In the genomic region with DNA sequence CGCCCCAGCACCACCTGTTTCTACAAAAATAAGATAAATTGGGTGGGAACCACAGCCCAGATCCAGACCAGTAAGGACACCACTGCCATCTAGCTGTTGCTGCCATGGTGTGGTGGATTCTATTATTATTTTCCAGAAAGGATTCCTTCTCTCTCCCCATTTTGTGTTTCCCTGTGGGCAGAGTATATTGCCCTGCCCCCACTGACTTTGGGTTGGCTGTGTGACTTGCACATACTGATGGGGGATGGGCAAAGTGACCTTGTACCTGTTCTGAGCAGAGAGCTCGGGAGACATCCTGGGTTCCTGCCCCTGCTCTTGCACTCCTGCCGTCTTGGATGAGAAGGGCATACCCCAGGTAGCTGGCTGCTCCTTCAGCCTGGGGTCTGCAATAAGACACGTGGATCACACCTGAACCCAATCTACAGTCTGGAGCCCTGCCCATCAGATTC, we compare ENCODE assay signal across 9 cellular contexts. TPM values are rescaled to one million over a fixed set of nuclear protein-coding genes. Genes with fewer than 3 reads are reported as not detected.
DNase-seq lines count a peak whose midpoint lies in the region; ATAC-seq and TF ChIP-seq lines count a peak whose summit lies in the region.
"Had no signal": no experiment of that assay in that cellular context is flagged by ENCODE, and none has a peak within 500 bp of the region (broad histone marks: within the 10 kb centered on the region; RNA-seq: fewer than 3 reads in every experiment).

No MANE protein-coding gene starts in this region.

- TF ChIP-seq POLR2A in breast epithelium (IDR thresholded peaks at IDR 0.05) = no peak
- TF ChIP-seq POLR2A in NB4 (IDR thresholded peaks at IDR 0.05; ENCODE audit: extremely low read depth, insufficient read length) = no peak

- H3K4me3 Mint-ChIP-seq in MCF 10A (ENCODE audit: unreplicated experiment) = no peak overlapping the region
- H3K4me3 Mint-ChIP-seq in CD4-positive, alpha-beta memory T cell = no peak overlapping the region
- H3K4me3 Mint-ChIP-seq: stimulated activated naive CD8-positive, alpha-beta T cell treated with anti-CD3 and anti-CD28 coated beads, Interleukin-15, Interleukin-2, amounts not matched to agents 100 ng/mL and 50 ng/mL, for 24 hours had no signal

- ATAC-seq in GM21717 (IDR thresholded peaks at IDR 0.05; ENCODE audit: unreplicated experiment) = no peak

- H3K36me3 Mint-ChIP-seq in MCF 10A (ENCODE audit: insufficient read depth, unreplicated experiment) = no peaks in the 10 kb centered on the region
- H3K36me3 Mint-ChIP-seq in CD4-positive, alpha-beta memory T cell = no peaks in the 10 kb centered on the region

- H3K9me3 Mint-ChIP-seq in MCF 10A (ENCODE audit: unreplicated experiment) = no peaks in the 10 kb centered on the region
- H3K9me3 Mint-ChIP-seq in CD4-positive, alpha-beta memory T cell = no peaks in the 10 kb centered on the region
- H3K9me3 Mint-ChIP-seq: stimulated activated naive CD8-positive, alpha-beta T cell treated with anti-CD3 and anti-CD28 coated beads, Interleukin-15, Interleukin-2, amounts not matched to agents 100 ng/mL and 50 ng/mL, for 24 hours had no signal

- no peaks in the 10 kb centered on the region for H3K27me3 Mint-ChIP-seq in MCF 10A (ENCODE audit: insufficient read depth, unreplicated experiment)
- H3K27me3 Mint-ChIP-seq in CD4-positive, alpha-beta memory T cell = no peaks in the 10 kb centered on the region
- H3K27me3 Mint-ChIP-seq: stimulated activated naive CD8-positive, alpha-beta T cell treated with anti-CD3 and anti-CD28 coated beads, Interleukin-15, Interleukin-2, amounts not matched to agents 100 ng/mL and 50 ng/mL, for 24 hours had no signal

- CTCF ChIA-PET in MCF 10A (lab: Yijun Ruan, JAX) = interaction anchor here (0.5 to 2.1 kb wide), 18 partner anchors 9 to 904 kb away, joined by 3 to 20 read pairs (median 4); a partner anchor contains a TSS
- CTCF ChIA-PET in CD4-positive, alpha-beta memory T cell (lab: Charles Lee; ENCODE audit: partially characterized antibody) = interaction anchor here (0.7 to 1.4 kb wide), 3 partner anchors 19 to 47 kb away, joined by 3 to 4 read pairs (median 4); no protein-coding TSS in a partner anchor

- H3K27ac ChIP-seq in breast epithelium = no peak overlapping the region
- H3K27ac ChIP-seq in smooth muscle cell (ENCODE audit: low read depth) = no peak overlapping the region
- H3K27ac ChIP-seq in CD4-positive, alpha-beta memory T cell (ENCODE audit: low read depth, low read length) = no peak overlapping the region

- H3K4me3 ChIP-seq in breast epithelium = no peak overlapping the region
- H3K4me3 ChIP-seq in NB4 (ENCODE audit: low read depth, low read length) = no peak overlapping the region
- no peak overlapping the region for H3K4me3 ChIP-seq in cardiac fibroblast (replicated peaks in 1 of 2; ENCODE audit: low read depth in 2 of 2, low read length in 2 of 2)
- H3K4me3 ChIP-seq in smooth muscle cell = no peak overlapping the region
- H3K4me3 ChIP-seq in CD4-positive, alpha-beta memory T cell (ENCODE audit: low read length in 2 of 2) = no peak overlapping the region

- H3K27ac Mint-ChIP-seq in MCF 10A (ENCODE audit: low read depth, unreplicated experiment) = no peak overlapping the region
- H3K27ac Mint-ChIP-seq in CD4-positive, alpha-beta memory T cell = peak overlapping the region in 2 of 7 donors; percentile 5 to 57
- H3K27ac Mint-ChIP-seq: stimulated activated naive CD8-positive, alpha-beta T cell treated with anti-CD3 and anti-CD28 coated beads, Interleukin-15, Interleukin-2, amounts not matched to agents 100 ng/mL and 50 ng/mL, for 24 hours had no signal

- WGBS in smooth muscle cell (ENCODE audit: low lambda C conversion rate) = 48% methylated on average over 4 of the region's 4 CpGs

- H2AFZ ChIP-seq in smooth muscle cell (ENCODE audit: low read depth) = no peak overlapping the region

- H3K9me3 ChIP-seq in breast epithelium (no peaks in the 10 kb centered on the region), smooth muscle cell (replicated peaks; ENCODE audit: low read depth) (no peaks in the 10 kb centered on the region)
- no peaks in the 10 kb centered on the region for H3K9me3 ChIP-seq in CD4-positive, alpha-beta memory T cell (ENCODE audit: control insufficient read depth in 1 of 2, low read length in 2 of 2)

- no peaks in the 10 kb centered on the region for H3K36me3 ChIP-seq in breast epithelium
- H3K36me3 ChIP-seq in smooth muscle cell (ENCODE audit: low read depth) = no peaks in the 10 kb centered on the region
- no peaks in the 10 kb centered on the region for H3K36me3 ChIP-seq in CD4-positive, alpha-beta memory T cell (ENCODE audit: insufficient read depth, low read length)

- intact Hi-C loops in MCF 10A (cut with micrococcal nuclease) = loop anchor here (1.0 to 5.0 kb wide), 2 partner anchors 47 to 278 kb away; no protein-coding TSS in a partner anchor
- intact Hi-C loops in breast epithelium (cut with DNase I; ENCODE audit: low total_unique reads) = no loop called here
- intact Hi-C loops in CD4-positive, alpha-beta memory T cell (cut with micrococcal nuclease) = no loop called here

- no peaks in the 10 kb centered on the region for H4K20me1 ChIP-seq in smooth muscle cell (ENCODE audit: low read depth)

- POLR2A ChIA-PET in MCF 10A (lab: Yijun Ruan, JAX) = interaction anchor here (1.0 kb wide), 1 partner anchor 47 kb away, joined by 5 read pairs; no protein-coding TSS in a partner anchor
- POLR2A ChIA-PET in CD4-positive, alpha-beta memory T cell (lab: Charles Lee; ENCODE audit: partially characterized antibody) = no interaction called here

- H3F3A ChIP-seq in smooth muscle cell (ENCODE audit: low read depth) = no peaks in the 10 kb centered on the region

- no peaks in the 10 kb centered on the region for H3K79me2 ChIP-seq in smooth muscle cell (ENCODE audit: low read depth)

- H3K4me1 ChIP-seq in breast epithelium = no peaks in the 10 kb centered on the region
- H3K4me1 ChIP-seq in smooth muscle cell (ENCODE audit: low read depth) = no peaks in the 10 kb centered on the region
- no peaks in the 10 kb centered on the region for H3K4me1 ChIP-seq in CD4-positive, alpha-beta memory T cell (ENCODE audit: insufficient read depth, low read length)

- H3K27me3 ChIP-seq in breast epithelium (no peaks in the 10 kb centered on the region), smooth muscle cell (ENCODE audit: low read depth) (no peaks in the 10 kb centered on the region)
- H3K27me3 ChIP-seq in CD4-positive, alpha-beta memory T cell (ENCODE audit: insufficient read depth, low read length) = no peaks in the 10 kb centered on the region

- BruUV-seq in MCF 10A (replicated peaks; lab: Mats Ljungman, UMichigan) = no TSS peak

- no peak overlapping the region for H3K4me2 ChIP-seq in smooth muscle cell

- peak; percentile 54 for DNase-seq in MCF 10A (ENCODE audit: unreplicated experiment)
- DNase-seq in breast epithelium (ENCODE audit: low spot score in 2 of 2) = no peak
- peak; percentile 44 for DNase-seq in NB4 (ENCODE audit: low read depth)
- DNase-seq in cardiac fibroblast (ENCODE audit: low read depth in 2 of 2) = peak; percentile 25 to 30
- no peak for DNase-seq in smooth muscle cell (lab: John Stamatoyannopoulos, UW; ENCODE audit: unreplicated experiment)
- no peak for DNase-seq in CD4-positive, alpha-beta memory T cell
- DNase-seq in ureter (ENCODE audit: low spot score) = no peak

- no peak overlapping the region for H3K9ac ChIP-seq in smooth muscle cell (ENCODE audit: low read depth)

- TF ChIP-seq CTCF in MCF 10A (IDR thresholded peaks at IDR 0.05; ENCODE audit: unreplicated experiment) (peak; percentile 63), breast epithelium (IDR thresholded peaks at IDR 0.05) (no peak), NB4 (IDR thresholded peaks at IDR 0.05; ENCODE audit: low read depth, low read length) (peak; percentile 21), cardiac fibroblast (IDR thresholded peaks at IDR 0.05; ENCODE audit: low read depth, low read length) (peak; percentile 56), smooth muscle cell (IDR thresholded peaks at IDR 0.05; ENCODE audit: borderline replicate concordance, insufficient read depth, poor library complexity, severe bottlenecking) (peak; percentile 25)

- H3K4me1 Mint-ChIP-seq in MCF 10A (ENCODE audit: insufficient read depth, unreplicated experiment) = no peaks in the 10 kb centered on the region
- H3K4me1 Mint-ChIP-seq in CD4-positive, alpha-beta memory T cell = no peaks in the 10 kb centered on the region

RNA-seq across cellular contexts. Expression of a gene that starts 24.3 kb away (rescaled TPM):
- total RNA-seq in MCF 10A (2022) (17.5 and 22.1 TPM in 2 replicates), breast epithelium (10 to 100 TPM; 29.0 to 35.9 (median 31.1) TPM), smooth muscle cell (6.9 and 9.9 TPM in 2 replicates), ureter (23.2 TPM)
- 7.7 and 8.2 TPM in 2 replicates for polyA plus RNA-seq in smooth muscle cell
- total RNA-seq in CD4-positive, alpha-beta memory T cell = 10 to 100 TPM; 39.0 to 39.9 TPM
- 100 to 1,000 TPM in 1 of 2 donors, 10 to 100 TPM in 1; 59.4 to 108 TPM for polyA plus RNA-seq in CD4-positive, alpha-beta memory T cell

RNA-seq across cellular contexts. Expression of a gene that starts 24.7 kb away (rescaled TPM):
- total RNA-seq in MCF 10A (2022) (14.3 and 15.4 TPM in 2 replicates), breast epithelium (10 to 100 TPM; 10.8 to 14.9 (median 11.4) TPM), smooth muscle cell (5.2 and 7.9 TPM in 2 replicates), ureter (22.1 TPM)
- polyA plus RNA-seq in smooth muscle cell = 9.2 and 17.9 TPM in 2 replicates
- total RNA-seq in CD4-positive, alpha-beta memory T cell = 10 to 100 TPM; 20.2 to 24.0 TPM
- 10 to 100 TPM; 37.3 to 44.5 TPM for polyA plus RNA-seq in CD4-positive, alpha-beta memory T cell

RNA-seq across cellular contexts. Expression of a gene that starts 44.7 kb away (rescaled TPM):
- total RNA-seq in MCF 10A (2022) (84.7 and 133 TPM in 2 replicates), breast epithelium (10 to 100 TPM; 27.8 to 91.7 (median 42.9) TPM), smooth muscle cell (9.2 and 17.6 TPM in 2 replicates), ureter (70.4 TPM)
- polyA plus RNA-seq in smooth muscle cell = 13.3 and 14.2 TPM in 2 replicates
- 10 to 100 TPM; 26.8 to 30.0 TPM for total RNA-seq in CD4-positive, alpha-beta memory T cell
- 10 to 100 TPM; 12.5 to 26.9 TPM for polyA plus RNA-seq in CD4-positive, alpha-beta memory T cell

RNA-seq across cellular contexts. Expression of a gene that starts 46.5 kb away (rescaled TPM):
- total RNA-seq in MCF 10A (2022) (9.9 and 12.3 TPM in 2 replicates), breast epithelium (10 to 100 TPM in 2 of 3 donors, 1 to 10 TPM in 1; 8.5 to 12.1 (median 11.1) TPM), smooth muscle cell (9.6 and 10.9 TPM in 2 replicates), ureter (9.6 TPM)
- 8.5 and 8.6 TPM in 2 replicates for polyA plus RNA-seq in smooth muscle cell
- total RNA-seq in CD4-positive, alpha-beta memory T cell = 10 to 100 TPM; 11.6 to 12.7 TPM
- polyA plus RNA-seq in CD4-positive, alpha-beta memory T cell = 10 to 100 TPM; 23.0 to 28.8 TPM

RNA-seq across cellular contexts. Expression of a gene that starts 46.7 kb away (rescaled TPM):
- total RNA-seq in MCF 10A (2022) (12.7 and 13.0 TPM in 2 replicates), breast epithelium (10 to 100 TPM; 21.0 to 34.7 (median 31.0) TPM), smooth muscle cell (12.8 and 22.7 TPM in 2 replicates), ureter (19.1 TPM)
- 8.0 and 12.0 TPM in 2 replicates for polyA plus RNA-seq in smooth muscle cell
- total RNA-seq in CD4-positive, alpha-beta memory T cell = 10 to 100 TPM; 17.5 to 17.8 TPM
- 10 to 100 TPM; 28.5 to 47.8 TPM for polyA plus RNA-seq in CD4-positive, alpha-beta memory T cell

Comparison
In these comparisons a context has a peak if more than half of its experiments do, and no peak if none do; other contexts are left out.
1. DNase-seq: peak in MCF 10A (single experiment), NB4 (single experiment) and cardiac fibroblast (2 of 2); none in breast epithelium (0 of 2), smooth muscle cell (single experiment), CD4-positive, alpha-beta memory T cell (0 of 5) and ureter (single experiment).
2. CTCF ChIP-seq: peak in MCF 10A (single experiment), NB4 (single experiment), cardiac fibroblast (single experiment) and smooth muscle cell (single experiment); none in breast epithelium (0 of 3).